Comparison of ENCODE assay signal across 9 cellular contexts in the genomic region with DNA sequence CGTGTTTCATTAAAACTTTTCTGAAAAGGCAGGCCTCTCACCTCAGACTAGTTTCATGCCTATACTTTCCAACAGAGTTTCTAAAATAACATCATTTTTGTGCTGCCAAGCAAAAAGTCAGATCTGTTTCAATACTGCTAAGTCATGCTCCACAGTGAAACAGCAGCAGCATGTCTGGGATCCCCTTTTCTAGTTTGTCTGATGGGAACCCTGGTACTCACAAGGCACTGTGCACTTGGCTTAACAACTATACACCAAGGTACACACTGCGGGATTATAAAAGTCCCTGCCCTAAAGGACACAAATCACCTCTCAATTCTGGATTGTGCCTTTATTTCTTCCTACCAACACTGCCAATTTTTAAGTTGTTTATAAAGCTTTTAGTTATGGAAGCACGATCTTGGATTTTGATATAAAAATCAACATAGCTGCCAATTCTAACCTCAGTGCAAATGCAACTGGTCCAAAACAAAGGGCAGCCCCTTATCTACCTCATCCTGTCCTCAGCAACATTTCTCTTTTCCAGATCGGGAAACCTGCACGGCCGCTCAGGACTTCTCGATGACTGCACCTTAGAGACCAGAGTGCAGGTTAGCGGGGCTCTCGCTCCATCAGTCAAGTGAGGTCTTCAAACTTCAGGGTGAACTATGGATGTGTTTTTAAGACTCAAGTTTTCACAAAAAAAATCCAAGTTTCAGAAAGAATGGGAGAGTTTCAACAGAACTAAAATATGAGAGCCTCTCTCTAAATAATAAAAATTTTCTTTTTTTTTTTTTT. TPM values are rescaled to one million over a fixed set of nuclear protein-coding genes. Genes with fewer than 3 reads are reported as not detected.
A peak's percentile ranks its signal among the peaks of the same experiment; 100 is the strongest.
DNase-seq lines count a peak whose midpoint lies in the region; ATAC-seq and TF ChIP-seq lines count a peak whose summit lies in the region.
"Had no signal": no experiment of that assay in that cellular context is flagged by ENCODE, and none has a peak within 500 bp of the region (broad histone marks: within the 10 kb centered on the region; RNA-seq: fewer than 3 reads in every experiment).

No MANE protein-coding gene starts in this region.

- H3K4me1 Mint-ChIP-seq in Caco-2 (ENCODE audit: low read depth, unreplicated experiment) (peaks cover 6% of the 10 kb centered on the region), MCF 10A (ENCODE audit: insufficient read depth, unreplicated experiment) (peaks cover 8% of the 10 kb centered on the region), natural killer cell (peaks cover 24 to 25% of the 10 kb centered on the region in 2 donors)

- POLR2A ChIA-PET in Caco-2 (lab: Charles Lee): no interaction called here
- POLR2A ChIA-PET in MCF 10A (lab: Yijun Ruan, JAX): interaction anchor here (0.9 to 5.9 kb wide), 12 partner anchors 12 to 275 kb away, joined by 3 to 49 read pairs (median 10); a partner anchor contains a TSS

- ATAC-seq in natural killer cell: no peak
- no peak for ATAC-seq in HG02588 (IDR thresholded peaks at IDR 0.05; ENCODE audit: unreplicated experiment)

- H3K27me3 ChIP-seq in Caco-2 (replicated peaks; ENCODE audit: control insufficient read depth, insufficient read depth, low read length): no peaks in the 10 kb centered on the region

- H3K4me3 Mint-ChIP-seq in Caco-2 (ENCODE audit: unreplicated experiment): peak overlapping the region; percentile 96
- H3K4me3 Mint-ChIP-seq in MCF 10A (ENCODE audit: unreplicated experiment): peak overlapping the region; percentile 89
- peak overlapping the region; percentile 79 for H3K4me3 Mint-ChIP-seq in natural killer cell

- H3K27me3 Mint-ChIP-seq in Caco-2 (ENCODE audit: insufficient read depth, unreplicated experiment) (no peaks in the 10 kb centered on the region), MCF 10A (ENCODE audit: insufficient read depth, unreplicated experiment) (peaks cover 1% of the 10 kb centered on the region), natural killer cell (ENCODE audit: low read depth in 2 of 2) (no peaks in the 10 kb centered on the region)

- peaks cover 2% of the 10 kb centered on the region for H3K36me3 ChIP-seq in Caco-2 (ENCODE audit: control insufficient read depth, insufficient read depth, low read length)

- no peaks in the 10 kb centered on the region for H3K9me3 ChIP-seq in Caco-2

- H3K9me3 Mint-ChIP-seq in Caco-2 (ENCODE audit: unreplicated experiment) (no peaks in the 10 kb centered on the region), MCF 10A (ENCODE audit: unreplicated experiment) (no peaks in the 10 kb centered on the region), natural killer cell (no peaks in the 10 kb centered on the region)

- intact Hi-C loops in Caco-2 (cut with micrococcal nuclease; ENCODE audit: unreplicated experiment) (no loop called here), MCF 10A (cut with micrococcal nuclease) (no loop called here), natural killer cell (cut with micrococcal nuclease) (no loop called here)

- peak overlapping the region; percentile 96 for H3K27ac Mint-ChIP-seq in Caco-2 (ENCODE audit: unreplicated experiment)
- peak overlapping the region; percentile 97 for H3K27ac Mint-ChIP-seq in MCF 10A (ENCODE audit: low read depth, unreplicated experiment)
- H3K27ac Mint-ChIP-seq in natural killer cell: peak overlapping the region; percentile 67 to 99

- BruUV-seq in Caco-2 (replicated peaks; lab: Mats Ljungman, UMichigan): no TSS peak
- BruUV-seq in MCF 10A (replicated peaks; lab: Mats Ljungman, UMichigan): no TSS peak

- no peak for DNase-seq in Caco-2
- peak; percentile 48 for DNase-seq in MV-4-11 (lab: John Stamatoyannopoulos, UW)
- DNase-seq in MCF 10A (ENCODE audit: unreplicated experiment): no peak
- DNase-seq in natural killer cell: no peak
- DNase-seq in NCI-H146 (lab: John Stamatoyannopoulos, UW): no peak
- DNase-seq in stimulated activated CD8-positive, alpha-beta memory T cell treated with anti-CD3 and anti-CD28 coated beads, Interleukin-4, amount 100 ng/mL, for 48 hours: no peak
- DNase-seq in activated CD4-positive, alpha-beta T cell treated with anti-CD3 and anti-CD28 coated beads, Interleukin-2, amount 50 U/mL, for 1 hour: no peak
- DNase-seq: NCI-H2107 had no signal

- peaks cover 6% of the 10 kb centered on the region; the same call in 1 of the 2 replicates for H3K4me1 ChIP-seq in Caco-2

- CTCF ChIA-PET in Caco-2 (lab: Charles Lee) (no interaction called here), MCF 10A (lab: Yijun Ruan, JAX) (interaction anchor here (0.6 to 5.3 kb wide), 8 partner anchors 8 to 492 kb away, joined by 3 to 36 read pairs (median 3); no protein-coding TSS in a partner anchor)

- H3K4me3 ChIP-seq in Caco-2 (ENCODE audit: low read depth, low read length): peak overlapping the region; percentile 89

- peaks cover 39% of the 10 kb centered on the region for H3K36me3 Mint-ChIP-seq in Caco-2 (ENCODE audit: insufficient read depth, unreplicated experiment)
- peaks cover 31% of the 10 kb centered on the region for H3K36me3 Mint-ChIP-seq in MCF 10A (ENCODE audit: insufficient read depth, unreplicated experiment)
- H3K36me3 Mint-ChIP-seq in natural killer cell: peaks cover 11% of the 10 kb centered on the region

- TF ChIP-seq CTCF in Caco-2 (IDR thresholded peaks at IDR 0.05; ENCODE audit: insufficient read depth in 1 of 2, low read depth in 1 of 2, low read length in 1 of 2, severe bottlenecking in 1 of 2, unreplicated experiment in 1 of 2): no peak
- TF ChIP-seq CTCF in MCF 10A (IDR thresholded peaks at IDR 0.05; ENCODE audit: unreplicated experiment): no peak
- no peak for TF ChIP-seq CTCF in natural killer cell (IDR thresholded peaks at IDR 0.05)

RNA-seq across cellular contexts. Expression of a gene that starts 1.7 kb away (rescaled TPM):
- 350 and 392 TPM in 2 replicates for total RNA-seq in Caco-2 (2022)
- 149 and 327 TPM in 2 replicates for total RNA-seq in MCF 10A (2022)
- total RNA-seq in natural killer cell: 100 to 1,000 TPM; 498 to 670 (median 594) TPM

RNA-seq across cellular contexts. Expression of a gene that starts 52.9 kb away (rescaled TPM):
- 71.6 and 78.0 TPM in 2 replicates for total RNA-seq in Caco-2 (2022)
- 102 and 130 TPM in 2 replicates for total RNA-seq in MCF 10A (2022)
- 100 to 1,000 TPM; 138 to 167 (median 152) TPM for total RNA-seq in natural killer cell
